ENCODE assay signal across 8 cellular contexts in the genomic region with DNA sequence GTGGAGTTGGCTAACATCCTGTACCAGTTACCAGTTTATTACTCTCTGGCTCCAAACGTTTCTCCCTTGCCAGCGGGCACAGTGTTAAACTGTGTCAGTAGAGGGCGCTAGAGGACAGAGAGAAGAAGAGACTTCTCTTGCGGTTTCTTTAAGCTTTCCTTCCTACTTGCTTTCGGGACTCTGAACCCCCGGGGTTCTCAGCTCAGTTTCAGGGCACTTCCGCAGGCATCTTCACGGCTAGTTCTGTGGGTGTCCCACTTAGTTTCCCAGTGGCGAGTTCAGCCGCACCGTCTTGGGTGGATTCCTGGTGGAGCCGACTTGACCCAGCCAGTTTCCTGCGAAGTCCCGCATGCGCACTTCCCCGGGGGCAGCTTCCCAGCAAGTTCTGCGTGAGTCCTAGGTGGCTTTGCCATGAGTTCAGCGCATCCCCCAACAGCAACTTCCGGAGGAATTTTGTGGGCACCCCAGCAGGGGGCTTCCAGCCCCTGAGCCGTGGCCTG. TPM values are rescaled to one million over a fixed set of nuclear protein-coding genes. Genes with fewer than 3 reads are reported as not detected.
DNase-seq lines count a peak whose midpoint lies in the region; TF ChIP-seq lines count a peak whose summit lies in the region.

No MANE protein-coding gene starts in this region.

- H3K4me3 ChIP-seq in AG09309 (ENCODE audit: control insufficient read depth, low read depth, low read length): peak overlapping the region; percentile 67
- peak overlapping the region; percentile 83 for H3K4me3 ChIP-seq in fibroblast of villous mesenchyme (ENCODE audit: low read depth, low read length)
- peak overlapping the region; percentile 82 to 89 for H3K4me3 ChIP-seq in stomach smooth muscle (ENCODE audit: low read length in 2 of 2)

- H3K36me3 Mint-ChIP-seq in nephron (ENCODE audit: low read depth): no peaks in the 10 kb centered on the region

- peak overlapping the region; percentile 76 to 95 for H3K9ac ChIP-seq in stomach smooth muscle (ENCODE audit: low read length in 2 of 2)

- peak overlapping the region; percentile 19 to 66 (median 43) for H3K27ac Mint-ChIP-seq in nephron

- H3K27me3 Mint-ChIP-seq in nephron (ENCODE audit: low read depth): peaks cover under 1% of the 10 kb centered on the region

- peaks cover 25% of the 10 kb centered on the region for H3K4me1 Mint-ChIP-seq in nephron

- no peaks in the 10 kb centered on the region for H3K27me3 ChIP-seq in stomach smooth muscle (ENCODE audit: control insufficient read depth in 1 of 2, insufficient read depth in 2 of 2, low read length in 2 of 2)

- peak overlapping the region; percentile 88 for H3K27ac ChIP-seq in stomach smooth muscle (ENCODE audit: low read length)

- no peaks in the 10 kb centered on the region for H3K9me3 ChIP-seq in stomach smooth muscle (ENCODE audit: control insufficient read depth in 2 of 2, low read length in 2 of 2)

- no peaks in the 10 kb centered on the region for H3K36me3 ChIP-seq in stomach smooth muscle (ENCODE audit: control insufficient read depth in 2 of 2, insufficient read depth in 2 of 2, low read length in 2 of 2)

- H3K9me3 Mint-ChIP-seq in nephron: no peaks in the 10 kb centered on the region

- peaks cover 17% of the 10 kb centered on the region for H3K4me1 ChIP-seq in stomach smooth muscle (ENCODE audit: control insufficient read depth, insufficient read depth, low read length)

- DNase-seq in AG09309 (ENCODE audit: low read depth) (peak; percentile 77), GM19240 (ENCODE audit: insufficient read length, low spot score) (peak; percentile 38), M059J (ENCODE audit: low read depth) (peak; percentile 86), SHP77 treated with DMSO at 0.1 percent for 48 hours (lab: John Stamatoyannopoulos, UW) (peak; percentile 70), fibroblast of villous mesenchyme (ENCODE audit: low read depth) (peak; percentile 91)
- peak; percentile 92 for DNase-seq in activated effector memory CD4-positive, alpha-beta T cell treated with anti-CD3 and anti-CD28 coated beads, Interleukin-2, amount 50 U/mL, for 16 hours

- TF ChIP-seq CTCF in AG09309 (IDR thresholded peaks at IDR 0.05; ENCODE audit: control insufficient read depth, insufficient read depth, low read depth, low read length, missing control alignments): peak; percentile 95
- TF ChIP-seq CTCF in fibroblast of villous mesenchyme (IDR thresholded peaks at IDR 0.05; ENCODE audit: insufficient read depth, low read depth, low read length): peak; percentile 98
- peak; percentile 91 to 98 (median 97) for TF ChIP-seq CTCF in nephron (IDR thresholded peaks at IDR 0.05; ENCODE audit: unreplicated experiment in 3 of 3)

- peak overlapping the region; percentile 86 to 88 (median 86) for H3K4me3 Mint-ChIP-seq in nephron

RNA-seq across cellular contexts. Expression of a gene that starts 37.9 kb away (rescaled TPM):
- 0.67 and 1.2 TPM in 2 replicates for total RNA-seq in M059J (2014; rRNA removed; shearing (Covaris generic))
- total RNA-seq in fibroblast of villous mesenchyme: 6.4 and 13.8 TPM in 2 replicates

RNA-seq across cellular contexts. Expression of a gene that starts 37.9 kb away (rescaled TPM):
- not detected in 2 replicates for total RNA-seq in M059J (2014; rRNA removed; shearing (Covaris generic))
- total RNA-seq in fibroblast of villous mesenchyme: under 0.01 TPM in 1 of 2 replicates, not detected in the other

Comparison
In these comparisons a context has a peak if more than half of its experiments do, and no peak if none do; other contexts are left out.
1. Peak in every context shown above with its lines: DNase-seq, H3K4me3 ChIP-seq and H3K27ac ChIP-seq.
2. DNase-seq: peak in every context shown above with its lines; median percentile 92 in activated effector memory CD4-positive, alpha-beta T cell treated with anti-CD3 and anti-CD28 coated beads, Interleukin-2, amount 50 U/mL, for 16 hours; 91 in fibroblast of villous mesenchyme; 86 in M059J; 77 in AG09309; 70 in SHP77 treated with DMSO at 0.1 percent for 48 hours; 38 in GM19240.